ENCODE assay signal across 8 cellular contexts in the genomic region with DNA sequence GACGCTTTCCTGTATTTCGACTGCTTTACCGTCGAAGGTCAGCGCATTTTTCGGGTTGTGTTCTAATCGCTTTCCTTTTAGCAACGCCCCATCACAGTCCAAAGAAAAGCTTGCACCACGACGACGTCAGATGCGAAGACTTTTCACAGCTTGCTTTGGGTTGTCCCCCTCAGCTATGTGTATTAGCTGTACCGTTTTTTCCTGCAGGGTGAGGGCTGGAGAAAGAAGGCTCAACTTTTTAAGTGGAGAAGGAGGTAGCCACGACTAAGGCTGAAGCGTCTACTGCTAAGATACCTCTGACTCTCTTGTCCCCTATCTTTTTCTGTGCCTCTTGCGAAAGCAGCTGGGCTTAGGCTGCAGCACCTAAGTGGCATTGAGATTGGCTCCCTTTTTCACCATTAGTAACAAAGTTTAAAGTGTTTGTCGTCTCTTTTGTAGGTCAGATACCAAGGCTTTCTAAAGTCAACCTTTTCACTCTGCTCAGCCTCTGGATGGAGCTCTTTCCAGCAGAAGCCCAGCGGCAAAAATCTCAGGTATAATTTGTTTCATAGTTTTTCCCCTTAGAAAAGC. TPM values are rescaled to one million over a fixed set of nuclear protein-coding genes. Genes with fewer than 3 reads are reported as not detected.
A peak's percentile ranks its signal among the peaks of the same experiment; 100 is the strongest.
DNase-seq lines count a peak whose midpoint lies in the region; ATAC-seq and TF ChIP-seq lines count a peak whose summit lies in the region.

No MANE protein-coding gene starts in this region.

- H3K4me3 ChIP-seq in mammary epithelial cell (replicated peaks in 1 of 3; ENCODE audit: insufficient read depth in 1 of 3, low read depth in 2 of 3, low read length in 3 of 3) (peak overlapping the region; percentile 66 to 77 (median 74)), stomach smooth muscle (ENCODE audit: low read length in 2 of 2) (peak overlapping the region; percentile 78 to 99)

- H3K9me3 ChIP-seq in mammary epithelial cell (replicated peaks; ENCODE audit: insufficient read depth, low read length) (no peaks in the 10 kb centered on the region), stomach smooth muscle (ENCODE audit: control insufficient read depth in 2 of 2, low read length in 2 of 2) (no peaks in the 10 kb centered on the region)

- ATAC-seq in GM21390 (IDR thresholded peaks at IDR 0.05; ENCODE audit: unreplicated experiment) (peak; percentile 12), HG03342 (IDR thresholded peaks at IDR 0.05; ENCODE audit: unreplicated experiment) (no peak)

- CTCF ChIA-PET in Calu3 (lab: Charles Lee) (interaction anchor here (0.8 to 1.6 kb wide), 2 partner anchors 9 to 359 kb away, joined by 3 to 4 read pairs; no protein-coding TSS in a partner anchor), mammary epithelial cell (lab: Charles Lee; ENCODE audit: low non-redundant PET) (interaction anchor here (0.6 kb wide), 1 partner anchor 32 kb away, joined by 3 read pairs; no protein-coding TSS in a partner anchor)

- peak overlapping the region; percentile 88 for H3K27ac Mint-ChIP-seq in Calu3 (ENCODE audit: unreplicated experiment)

- H3K27ac ChIP-seq in mammary epithelial cell (ENCODE audit: insufficient read depth, low read depth, low read length), result peak overlapping the region; percentile 78
- H3K27ac ChIP-seq in stomach smooth muscle (ENCODE audit: low read length), result peak overlapping the region; percentile 96

- peak overlapping the region; percentile 83 for H3K4me2 ChIP-seq in mammary epithelial cell (ENCODE audit: insufficient read depth, low read depth, low read length)

- H3K79me2 ChIP-seq in mammary epithelial cell (ENCODE audit: insufficient read depth, low read length), result peaks cover 17% of the 10 kb centered on the region

- BruUV-seq in Calu3 (replicated peaks; lab: Mats Ljungman, UMichigan), result no TSS peak
- no TSS peak for BruUV-seq in mammary epithelial cell (replicated peaks; lab: Mats Ljungman, UMichigan)

- peak overlapping the region; percentile 98 for H2AFZ ChIP-seq in mammary epithelial cell (ENCODE audit: low read depth, low read length)

- H3K4me3 Mint-ChIP-seq in Calu3 (ENCODE audit: low read depth, unreplicated experiment), result peak overlapping the region; percentile 93

- H3K9ac ChIP-seq in mammary epithelial cell (ENCODE audit: insufficient read depth, low read length) (peak overlapping the region; percentile 91), stomach smooth muscle (ENCODE audit: low read length in 2 of 2) (peak overlapping the region; percentile 88 to 98)

- in situ Hi-C loops in mammary epithelial cell (cut with MboI; ENCODE audit: low sequenced_read_pairs in 2 of 2), result no loop called here

- H4K20me1 ChIP-seq in mammary epithelial cell (ENCODE audit: insufficient read depth, low read length), result no peaks in the 10 kb centered on the region

- H3K4me1 ChIP-seq in mammary epithelial cell (ENCODE audit: insufficient read depth, low read length) (peaks cover 3% of the 10 kb centered on the region), stomach smooth muscle (ENCODE audit: control insufficient read depth, insufficient read depth, low read length) (peaks cover 22% of the 10 kb centered on the region)

- peak; percentile 6 for DNase-seq in Calu3
- DNase-seq in NAMALWA (ENCODE audit: low spot score), result peak; percentile 61
- peak; percentile 32 for DNase-seq in mammary epithelial cell
- peak; percentile 21 for DNase-seq in kidney tubule cell (ENCODE audit: low spot score)
- DNase-seq in NCI-H1417 treated with DMSO at 0.1 percent for 48 hours (lab: John Stamatoyannopoulos, UW), result no peak

- 4% methylated on average over 18 of the region's 18 CpGs for WGBS in mammary epithelial cell (ENCODE audit: low coverage, missing lambda C conversion rate)

- dilution Hi-C loops in mammary epithelial cell (cut with HindIII; ENCODE audit: low sequenced_read_pairs), result no loop called here

- peaks cover 15% of the 10 kb centered on the region for H3K36me3 Mint-ChIP-seq in Calu3 (ENCODE audit: insufficient read depth, unreplicated experiment)

- no peaks in the 10 kb centered on the region for H3K4me1 Mint-ChIP-seq in Calu3 (ENCODE audit: low read depth, unreplicated experiment)

- H3K27me3 ChIP-seq in mammary epithelial cell (ENCODE audit: insufficient read depth, low read length), result no peaks in the 10 kb centered on the region
- no peaks in the 10 kb centered on the region for H3K27me3 ChIP-seq in stomach smooth muscle (ENCODE audit: control insufficient read depth in 1 of 2, insufficient read depth in 2 of 2, low read length in 2 of 2)

- H3K36me3 ChIP-seq in mammary epithelial cell (ENCODE audit: insufficient read depth, low read length) (no peaks in the 10 kb centered on the region), stomach smooth muscle (ENCODE audit: control insufficient read depth in 2 of 2, insufficient read depth in 2 of 2, low read length in 2 of 2) (no peaks in the 10 kb centered on the region)

- H3K27me3 Mint-ChIP-seq in Calu3 (ENCODE audit: unreplicated experiment), result peaks cover 12% of the 10 kb centered on the region

- intact Hi-C loops in Calu3 (cut with micrococcal nuclease; ENCODE audit: unreplicated experiment) (no loop called here), mammary epithelial cell (cut with micrococcal nuclease) (no loop called here)

- no peaks in the 10 kb centered on the region for H3K9me3 Mint-ChIP-seq in Calu3 (ENCODE audit: low read depth, unreplicated experiment)

- TF ChIP-seq CTCF in Calu3 (IDR thresholded peaks at IDR 0.05; ENCODE audit: unreplicated experiment) (no peak), mammary epithelial cell (conservative IDR thresholded peaks at IDR 0.05 in 1 of 2, IDR thresholded peaks at IDR 0.05 in 1 of 2; ENCODE audit: extremely low read depth in 1 of 2, insufficient read depth in 1 of 2, low read depth in 1 of 2, low read length in 2 of 2) (no peak)

RNA-seq across cellular contexts. Expression of a gene that starts 0.8 kb away (rescaled TPM):
- total RNA-seq in Calu3 (2022) (6.4 and 7.8 TPM in 2 replicates), mammary epithelial cell (1 to 10 TPM; 2.7 to 7.8 TPM)
- 1.8 TPM for polyA plus RNA-seq in mammary epithelial cell
- polyA minus RNA-seq in mammary epithelial cell, result 0.78 TPM

RNA-seq across cellular contexts. Expression of a gene that starts 28.4 kb away (rescaled TPM):
- total RNA-seq in Calu3 (2022) (0.28 and 0.71 TPM in 2 replicates), mammary epithelial cell (not detected)
- not detected for polyA plus RNA-seq in mammary epithelial cell
- polyA minus RNA-seq in mammary epithelial cell, result not detected
